Comparison of ENCODE assay signal across 8 cellular contexts in the genomic region with DNA sequence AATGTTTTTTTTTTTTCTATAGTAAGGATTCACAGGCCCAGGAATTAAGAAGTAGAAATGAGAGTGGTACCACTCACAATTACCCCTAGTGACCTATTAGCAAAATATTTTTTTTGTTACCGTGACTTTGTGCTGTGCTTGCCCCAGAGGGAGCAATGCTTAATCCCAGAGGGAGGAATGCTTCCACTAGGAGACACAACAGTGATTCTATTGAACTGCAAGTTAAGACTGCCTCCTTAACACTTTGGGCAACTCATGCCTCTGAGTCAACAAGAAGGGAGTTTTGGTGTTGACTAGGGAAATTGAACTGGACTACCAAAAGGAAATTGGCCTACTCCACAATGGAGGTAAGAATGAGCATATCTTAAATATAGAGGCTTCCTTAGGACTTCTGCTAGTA. TPM values are rescaled to one million over a fixed set of nuclear protein-coding genes. Genes with fewer than 3 reads are reported as not detected.
"Had no signal": no experiment of that assay in that cellular context is flagged by ENCODE, and none has a peak within 500 bp of the region (broad histone marks: within the 10 kb centered on the region; RNA-seq: fewer than 3 reads in every experiment).

No MANE protein-coding gene starts in this region.

- H3K4me2 ChIP-seq: GM23338 had no signal

- ATAC-seq: GM23338 had no signal

- H3K4me3 ChIP-seq: GM23338 had no signal

- FAIRE-seq: H1, H54, HTR-8/SVneo had no signal

- DNase-seq: H9, HCEC 1CT, IMR-90 had no signal

RNA-seq across cellular contexts. Expression of a gene that starts 17.2 kb away (rescaled TPM):
- total RNA-seq: H9, HT-29 had no signal
- polyA plus RNA-seq: IMR-90 had no signal
